9 cellular contexts compared by ENCODE assay signal in genomic region chr14:69547701-69548348, GRCh38. TPM values are rescaled to one million over a fixed set of nuclear protein-coding genes. Genes with fewer than 3 reads are reported as not detected.
DNase-seq lines count a peak whose midpoint lies in the region; ATAC-seq and TF ChIP-seq lines count a peak whose summit lies in the region.
"Had no signal": no experiment of that assay in that cellular context is flagged by ENCODE, and none has a peak within 500 bp of the region (broad histone marks: within the 10 kb centered on the region; RNA-seq: fewer than 3 reads in every experiment).

No MANE protein-coding gene starts in this region.

- no peaks in the 10 kb centered on the region for H4K20me1 ChIP-seq in DOHH2 (ENCODE audit: control insufficient read depth, insufficient read depth, low read depth, low read length)

- H3K27me3 ChIP-seq in DOHH2 (ENCODE audit: control insufficient read depth, low read length): peaks cover 16% of the 10 kb centered on the region
- peaks cover 28% of the 10 kb centered on the region for H3K27me3 ChIP-seq in lower lobe of right lung (ENCODE audit: low read depth)

- no peak overlapping the region for H3K4me3 ChIP-seq in DOHH2 (ENCODE audit: low read length)
- peak overlapping the region; percentile 12 for H3K4me3 ChIP-seq in lower lobe of right lung
- H3K4me3 ChIP-seq: lung had no signal

- H3K4me2 ChIP-seq in DOHH2 (ENCODE audit: low read length): no peak overlapping the region

- H3K27ac ChIP-seq in DOHH2 (ENCODE audit: low read depth, low read length) (no peak overlapping the region), caudate nucleus (ENCODE audit: low read depth, low read length) (peak overlapping the region; percentile 16), lower lobe of right lung (no peak overlapping the region)

- intact Hi-C loops in lower lobe of right lung (cut with DNase I): no loop called here

- no peaks in the 10 kb centered on the region for H3F3A ChIP-seq in DOHH2 (ENCODE audit: control insufficient read depth, insufficient read depth)

- ATAC-seq in lower lobe of right lung (peak; percentile 52 to 64), GM19324 (IDR thresholded peaks at IDR 0.05; ENCODE audit: low FRiP score, unreplicated experiment) (no peak), GM18498 (IDR thresholded peaks at IDR 0.05; ENCODE audit: unreplicated experiment) (no peak)

- no peaks in the 10 kb centered on the region for H3K9me3 ChIP-seq in DOHH2 (ENCODE audit: control insufficient read depth, insufficient read depth, low read length)
- H3K9me3 ChIP-seq in lower lobe of right lung: no peaks in the 10 kb centered on the region

- H3K36me3 ChIP-seq in DOHH2 (ENCODE audit: control insufficient read depth, low read length): no peaks in the 10 kb centered on the region
- no peaks in the 10 kb centered on the region for H3K36me3 ChIP-seq in lower lobe of right lung

- no peaks in the 10 kb centered on the region for H3K4me1 ChIP-seq in DOHH2 (ENCODE audit: control insufficient read depth, low read length)
- H3K4me1 ChIP-seq in lower lobe of right lung: no peaks in the 10 kb centered on the region

- peak; percentile 58 to 65 for DNase-seq in NCI-H1930 (lab: John Stamatoyannopoulos, UW)
- peak in 38 of 61 donors; percentile 4 to 68 (median 36) for DNase-seq in caudate nucleus (lab: John Stamatoyannopoulos, UW)
- no peak for DNase-seq in lower lobe of right lung
- no peak for DNase-seq in NK-92 treated with Interleukin-12 subunit alpha and Interleukin-12 subunit beta, amount 100 ng/mL, for 24 hours (lab: John Stamatoyannopoulos, UW)
- DNase-seq in NCI-H446 (lab: John Stamatoyannopoulos, UW): no peak

- H3K79me2 ChIP-seq in DOHH2 (ENCODE audit: control insufficient read depth, low read length): no peaks in the 10 kb centered on the region

- TF ChIP-seq CTCF in DOHH2 (IDR thresholded peaks at IDR 0.05; ENCODE audit: low read depth, low read length, poor library complexity, severe bottlenecking): peak; percentile 71
- TF ChIP-seq CTCF in lower lobe of right lung (IDR thresholded peaks at IDR 0.05): peak; percentile 54

- H3K9me2 ChIP-seq in DOHH2 (replicated peaks; ENCODE audit: control insufficient read depth, low read length): no peaks in the 10 kb centered on the region

RNA-seq across cellular contexts. Expression of gene CCDC177, which starts 26.8 kb away (rescaled TPM):
- not detected for total RNA-seq in lower lobe of right lung
- total RNA-seq: lung had no signal

Comparison
In these comparisons a context has a peak if more than half of its experiments do, and no peak if none do; other contexts are left out.
1. DNase-seq: peak in NCI-H1930 (2 of 2) and caudate nucleus (38 of 61); none in lower lobe of right lung (single experiment), NK-92 treated with Interleukin-12 subunit alpha and Interleukin-12 subunit beta, amount 100 ng/mL, for 24 hours (single experiment) and NCI-H446 (0 of 2).
2. ATAC-seq: peak in lower lobe of right lung (2 of 2); none in GM19324 (single experiment) and GM18498 (single experiment).